Comparison of ENCODE assay signal across 17 cellular contexts in the genomic region with DNA sequence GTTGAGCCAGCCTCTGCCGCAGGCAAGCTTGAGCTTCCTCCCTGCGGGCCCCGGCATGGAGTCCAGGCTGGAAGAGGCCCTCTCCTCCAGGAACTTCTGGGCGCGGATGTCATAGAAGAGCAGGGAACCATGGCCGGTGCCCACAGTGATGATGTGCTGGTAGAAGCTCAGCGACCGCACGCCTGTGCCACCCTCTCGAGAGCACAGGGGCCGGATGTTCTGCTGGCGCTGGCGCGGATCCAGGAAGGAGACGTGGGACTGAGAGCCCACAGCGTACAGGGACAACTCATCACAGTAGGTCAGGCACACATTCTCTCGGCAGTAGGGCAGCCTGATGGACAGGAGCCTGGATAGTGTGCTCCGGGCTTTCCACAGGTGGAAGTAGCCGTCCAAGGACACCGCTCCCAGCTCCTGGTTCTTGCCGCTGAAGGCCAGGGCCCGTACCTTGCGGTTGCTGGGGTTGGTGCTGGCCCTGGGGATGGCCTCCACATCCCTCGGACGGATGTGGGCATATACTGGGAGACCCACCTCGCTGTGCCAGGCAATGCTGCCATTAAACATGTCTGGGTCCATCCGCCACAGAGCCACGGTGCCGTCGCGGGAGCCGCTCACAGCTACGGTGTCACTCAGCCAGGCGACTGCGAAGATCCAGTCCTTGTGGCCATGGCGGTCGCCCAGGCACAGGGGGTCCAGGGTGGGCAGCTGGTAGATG. TPM values are rescaled to one million over a fixed set of nuclear protein-coding genes. Genes with fewer than 3 reads are reported as not detected.
DNase-seq lines count a peak whose midpoint lies in the region; ATAC-seq and TF ChIP-seq lines count a peak whose summit lies in the region.
"Had no signal": no experiment of that assay in that cellular context is flagged by ENCODE, and none has a peak within 500 bp of the region (broad histone marks: within the 10 kb centered on the region; RNA-seq: fewer than 3 reads in every experiment).

No MANE protein-coding gene starts in this region.

- H3K27me3 ChIP-seq in spleen (replicated peaks in 1 of 7), result peaks cover 0 to 16% (median 0%) of the 10 kb centered on the region in 7 donors
- H3K27me3 ChIP-seq in smooth muscle cell (ENCODE audit: low read depth), result no peaks in the 10 kb centered on the region

- no peaks in the 10 kb centered on the region for H3K36me3 Mint-ChIP-seq in activated T-cell treated with anti-CD3 and anti-CD28 coated beads, Interleukin-2, amount 50 U/mL, for 24 hours (ENCODE audit: low read depth)
- no peaks in the 10 kb centered on the region for H3K36me3 Mint-ChIP-seq in activated T-cell treated with anti-CD3 and anti-CD28 coated beads, Interleukin-2, amount 50 U/mL, for 72 hours (ENCODE audit: insufficient read depth in 2 of 2)
- H3K36me3 Mint-ChIP-seq in WTC11, result no peaks in the 10 kb centered on the region
- peaks cover 8% of the 10 kb centered on the region for H3K36me3 Mint-ChIP-seq in nephron progenitor cell (ENCODE audit: low read depth)
- H3K36me3 Mint-ChIP-seq: CD4-positive, alpha-beta memory T cell had no signal

- peaks cover 0 to 4% (median 0%) of the 10 kb centered on the region in 8 donors for H3K9me3 ChIP-seq in spleen
- no peaks in the 10 kb centered on the region for H3K9me3 ChIP-seq in smooth muscle cell (replicated peaks; ENCODE audit: low read depth)

- H3K4me1 Mint-ChIP-seq in activated T-cell treated with anti-CD3 and anti-CD28 coated beads, Interleukin-2, amount 50 U/mL, for 24 hours (ENCODE audit: low read depth), result no peaks in the 10 kb centered on the region
- H3K4me1 Mint-ChIP-seq in activated T-cell treated with anti-CD3 and anti-CD28 coated beads, Interleukin-2, amount 50 U/mL, for 72 hours (ENCODE audit: low read depth), result no peaks in the 10 kb centered on the region
- H3K4me1 Mint-ChIP-seq in WTC11, result no peaks in the 10 kb centered on the region
- no peaks in the 10 kb centered on the region for H3K4me1 Mint-ChIP-seq in nephron progenitor cell

- no peaks in the 10 kb centered on the region for H3K79me2 ChIP-seq in smooth muscle cell (ENCODE audit: low read depth)

- TF ChIP-seq POLR2A in spleen (IDR thresholded peaks at IDR 0.05), result no peak

- no peaks in the 10 kb centered on the region for H3K36me3 ChIP-seq in spleen
- H3K36me3 ChIP-seq in smooth muscle cell (ENCODE audit: low read depth), result no peaks in the 10 kb centered on the region

- TF ChIP-seq CTCF in WTC11 (IDR thresholded peaks at IDR 0.05) (no peak), nephron progenitor cell (IDR thresholded peaks at IDR 0.05) (no peak), spleen (IDR thresholded peaks at IDR 0.05 in 8 of 11, conservative IDR thresholded peaks at IDR 0.05 in 3 of 11) (no peak), smooth muscle cell (IDR thresholded peaks at IDR 0.05; ENCODE audit: borderline replicate concordance, insufficient read depth, poor library complexity, severe bottlenecking) (no peak)

- CTCF ChIA-PET in WTC11 (lab: Charles Lee), result no interaction called here

- H3K27me3 Mint-ChIP-seq in activated T-cell treated with anti-CD3 and anti-CD28 coated beads, Interleukin-2, amount 50 U/mL, for 24 hours, result peaks cover 41% of the 10 kb centered on the region
- peaks cover 25% of the 10 kb centered on the region for H3K27me3 Mint-ChIP-seq in activated T-cell treated with anti-CD3 and anti-CD28 coated beads, Interleukin-2, amount 50 U/mL, for 72 hours (ENCODE audit: low read depth)
- peaks cover 32% of the 10 kb centered on the region for H3K27me3 Mint-ChIP-seq in WTC11 (ENCODE audit: low read depth)
- peaks cover 23% of the 10 kb centered on the region for H3K27me3 Mint-ChIP-seq in nephron progenitor cell (ENCODE audit: low read depth, poor library complexity)

- intact Hi-C loops in spleen (cut with DNase I; ENCODE audit: low total_unique reads), result no loop called here

- POLR2A ChIA-PET in WTC11 (lab: Charles Lee), result no interaction called here

- H3K27ac ChIP-seq in spleen (no peak overlapping the region), smooth muscle cell (ENCODE audit: low read depth) (no peak overlapping the region)
- H3K27ac ChIP-seq: GM23248 had no signal

- H4K20me1 ChIP-seq in smooth muscle cell (ENCODE audit: low read depth), result no peaks in the 10 kb centered on the region

- no peak overlapping the region for H3K4me3 Mint-ChIP-seq in activated T-cell treated with anti-CD3 and anti-CD28 coated beads, Interleukin-2, amount 50 U/mL, for 24 hours
- peak overlapping the region in 1 of 2 donors; percentile 39 for H3K4me3 Mint-ChIP-seq in activated T-cell treated with anti-CD3 and anti-CD28 coated beads, Interleukin-2, amount 50 U/mL, for 72 hours
- H3K4me3 Mint-ChIP-seq in WTC11, result peak overlapping the region; percentile 60; the same call in 1 of the 2 replicates
- H3K4me3 Mint-ChIP-seq in nephron progenitor cell, result peak overlapping the region; percentile 13

- no peak overlapping the region for H3K9ac ChIP-seq in smooth muscle cell (ENCODE audit: low read depth)
- H3K9ac ChIP-seq: GM23248 had no signal

- H3K4me1 ChIP-seq in spleen, result no peaks in the 10 kb centered on the region
- no peaks in the 10 kb centered on the region for H3K4me1 ChIP-seq in smooth muscle cell (ENCODE audit: low read depth)

- no peak overlapping the region for H3K4me2 ChIP-seq in smooth muscle cell

- H3K9me3 Mint-ChIP-seq in activated T-cell treated with anti-CD3 and anti-CD28 coated beads, Interleukin-2, amount 50 U/mL, for 24 hours, result no peaks in the 10 kb centered on the region
- peaks cover 0 to 4% of the 10 kb centered on the region in 2 donors for H3K9me3 Mint-ChIP-seq in activated T-cell treated with anti-CD3 and anti-CD28 coated beads, Interleukin-2, amount 50 U/mL, for 72 hours
- H3K9me3 Mint-ChIP-seq in WTC11 (no peaks in the 10 kb centered on the region), nephron progenitor cell (peaks cover 14% of the 10 kb centered on the region)

- no peak for ATAC-seq in activated T-cell treated with anti-CD3 and anti-CD28 coated beads, Interleukin-2, amount 50 U/mL, for 72 hours (replicated peaks in 1 of 2)
- ATAC-seq in WTC11, result no peak
- ATAC-seq: HCT116 had no signal

- H3K27ac Mint-ChIP-seq in activated T-cell treated with anti-CD3 and anti-CD28 coated beads, Interleukin-2, amount 50 U/mL, for 24 hours, result no peak overlapping the region
- no peak overlapping the region for H3K27ac Mint-ChIP-seq in activated T-cell treated with anti-CD3 and anti-CD28 coated beads, Interleukin-2, amount 50 U/mL, for 72 hours
- no peak overlapping the region for H3K27ac Mint-ChIP-seq in WTC11
- H3K27ac Mint-ChIP-seq in nephron progenitor cell, result no peak overlapping the region
- H3K27ac Mint-ChIP-seq: CD4-positive, alpha-beta memory T cell had no signal

- H3F3A ChIP-seq in smooth muscle cell (ENCODE audit: low read depth), result no peaks in the 10 kb centered on the region

- 89 to 96% (median 92%) methylated on average over 31 to 37 of the region's 37 CpGs; no CpG with 5 or more reads in 1 of the 5 donors for WGBS in spleen, 5 donors
- 94% methylated on average over 37 of the region's 37 CpGs for WGBS in smooth muscle cell (ENCODE audit: low lambda C conversion rate)

- H3K4me3 ChIP-seq in spleen, result no peak overlapping the region
- H3K4me3 ChIP-seq in smooth muscle cell, result no peak overlapping the region
- H3K4me3 ChIP-seq: GM23248 had no signal

- peak; percentile 17 for DNase-seq in activated T-cell treated with anti-CD3 and anti-CD28 coated beads, Interleukin-2, amount 50 U/mL, for 24 hours
- DNase-seq in activated T-cell treated with anti-CD3 and anti-CD28 coated beads, Interleukin-2, amount 50 U/mL, for 72 hours, result no peak
- DNase-seq in WTC11 (ENCODE audit: low spot score) (no peak), nephron progenitor cell (no peak), spleen (peak; percentile 69), nucleus accumbens (lab: John Stamatoyannopoulos, UW) (no peak), smooth muscle cell (lab: John Stamatoyannopoulos, UW; ENCODE audit: unreplicated experiment) (no peak)
- DNase-seq in activated CD8-positive, alpha-beta memory T cell treated with anti-CD3 and anti-CD28 coated beads, Interleukin-2, amount 50 U/mL, for 4 hours, result no peak
- DNase-seq: CD4-positive, alpha-beta memory T cell; DMS79 treated with DMSO at 0.1 percent for 48 hours; GM23248; NCI-H187 treated with DMSO at 0.1 percent for 48 hours; NCI-H2171 had no signal

- no peak overlapping the region for H2AFZ ChIP-seq in smooth muscle cell (ENCODE audit: low read depth)
- H2AFZ ChIP-seq: GM23248 had no signal

TF ChIP-seq in WTC11, 78 proteins besides CTCF, POLR2A, EP300 and RAD21 (continues in another document):
- TF ChIP-seq, protein P1, sequence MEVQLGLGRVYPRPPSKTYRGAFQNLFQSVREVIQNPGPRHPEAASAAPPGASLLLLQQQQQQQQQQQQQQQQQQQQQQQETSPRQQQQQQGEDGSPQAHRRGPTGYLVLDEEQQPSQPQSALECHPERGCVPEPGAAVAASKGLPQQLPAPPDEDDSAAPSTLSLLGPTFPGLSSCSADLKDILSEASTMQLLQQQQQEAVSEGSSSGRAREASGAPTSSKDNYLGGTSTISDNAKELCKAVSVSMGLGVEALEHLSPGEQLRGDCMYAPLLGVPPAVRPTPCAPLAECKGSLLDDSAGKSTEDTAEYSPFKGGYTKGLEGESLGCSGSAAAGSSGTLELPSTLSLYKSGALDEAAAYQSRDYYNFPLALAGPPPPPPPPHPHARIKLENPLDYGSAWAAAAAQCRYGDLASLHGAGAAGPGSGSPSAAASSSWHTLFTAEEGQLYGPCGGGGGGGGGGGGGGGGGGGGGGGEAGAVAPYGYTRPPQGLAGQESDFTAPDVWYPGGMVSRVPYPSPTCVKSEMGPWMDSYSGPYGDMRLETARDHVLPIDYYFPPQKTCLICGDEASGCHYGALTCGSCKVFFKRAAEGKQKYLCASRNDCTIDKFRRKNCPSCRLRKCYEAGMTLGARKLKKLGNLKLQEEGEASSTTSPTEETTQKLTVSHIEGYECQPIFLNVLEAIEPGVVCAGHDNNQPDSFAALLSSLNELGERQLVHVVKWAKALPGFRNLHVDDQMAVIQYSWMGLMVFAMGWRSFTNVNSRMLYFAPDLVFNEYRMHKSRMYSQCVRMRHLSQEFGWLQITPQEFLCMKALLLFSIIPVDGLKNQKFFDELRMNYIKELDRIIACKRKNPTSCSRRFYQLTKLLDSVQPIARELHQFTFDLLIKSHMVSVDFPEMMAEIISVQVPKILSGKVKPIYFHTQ (CRISPR knock-in tag; IDR thresholded peaks at IDR 0.05), result no peak
- TF ChIP-seq CREM (CRISPR knock-in tag; IDR thresholded peaks at IDR 0.05) (no peak), ZNF138 (CRISPR knock-in tag; conservative IDR thresholded peaks at IDR 0.05) (no peak), NR2C2 (CRISPR knock-in tag; IDR thresholded peaks at IDR 0.05) (no peak), ZNF317 (CRISPR knock-in tag; IDR thresholded peaks at IDR 0.05; ENCODE audit: borderline replicate concordance, low read depth) (no peak)
- TF ChIP-seq, protein P2, sequence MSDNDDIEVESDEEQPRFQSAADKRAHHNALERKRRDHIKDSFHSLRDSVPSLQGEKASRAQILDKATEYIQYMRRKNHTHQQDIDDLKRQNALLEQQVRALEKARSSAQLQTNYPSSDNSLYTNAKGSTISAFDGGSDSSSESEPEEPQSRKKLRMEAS (CRISPR knock-in tag; IDR thresholded peaks at IDR 0.05), result no peak

RNA-seq across cellular contexts. Expression of gene DCAF12L2, which starts 1.2 kb away (rescaled TPM):
- not detected for total RNA-seq in activated T-cell treated with anti-CD3 and anti-CD28 coated beads, Interleukin-2, amount 50 U/mL, for 72 hours
- total RNA-seq in WTC11 (2021) (0.52 to 0.73 TPM (median 0.57 TPM) in 3 replicates), spleen (not detected), smooth muscle cell (0.13 and 0.36 TPM in 2 replicates)
- polyA plus RNA-seq in spleen (under 1 TPM in 1 of 3 donors, not detected in 2; 0.06 TPM), smooth muscle cell (0.52 TPM in 1 of 2 replicates, not detected in the other)
- total RNA-seq: A172; CD4-positive, alpha-beta memory T cell; G401; GM23248 had no signal
- polyA plus RNA-seq: BJ; CD4-positive, alpha-beta memory T cell; GM23248 had no signal

Comparison
In these comparisons a context has a peak if more than half of its experiments do, and no peak if none do; other contexts are left out.
1. DNase-seq: peak in activated T-cell treated with anti-CD3 and anti-CD28 coated beads, Interleukin-2, amount 50 U/mL, for 24 hours (single experiment) and spleen (single experiment); none in activated T-cell treated with anti-CD3 and anti-CD28 coated beads, Interleukin-2, amount 50 U/mL, for 72 hours (0 of 2), WTC11 (single experiment), nephron progenitor cell (single experiment), activated CD8-positive, alpha-beta memory T cell treated with anti-CD3 and anti-CD28 coated beads, Interleukin-2, amount 50 U/mL, for 4 hours (single experiment), nucleus accumbens (0 of 56) and smooth muscle cell (single experiment).